In the genomic region with DNA sequence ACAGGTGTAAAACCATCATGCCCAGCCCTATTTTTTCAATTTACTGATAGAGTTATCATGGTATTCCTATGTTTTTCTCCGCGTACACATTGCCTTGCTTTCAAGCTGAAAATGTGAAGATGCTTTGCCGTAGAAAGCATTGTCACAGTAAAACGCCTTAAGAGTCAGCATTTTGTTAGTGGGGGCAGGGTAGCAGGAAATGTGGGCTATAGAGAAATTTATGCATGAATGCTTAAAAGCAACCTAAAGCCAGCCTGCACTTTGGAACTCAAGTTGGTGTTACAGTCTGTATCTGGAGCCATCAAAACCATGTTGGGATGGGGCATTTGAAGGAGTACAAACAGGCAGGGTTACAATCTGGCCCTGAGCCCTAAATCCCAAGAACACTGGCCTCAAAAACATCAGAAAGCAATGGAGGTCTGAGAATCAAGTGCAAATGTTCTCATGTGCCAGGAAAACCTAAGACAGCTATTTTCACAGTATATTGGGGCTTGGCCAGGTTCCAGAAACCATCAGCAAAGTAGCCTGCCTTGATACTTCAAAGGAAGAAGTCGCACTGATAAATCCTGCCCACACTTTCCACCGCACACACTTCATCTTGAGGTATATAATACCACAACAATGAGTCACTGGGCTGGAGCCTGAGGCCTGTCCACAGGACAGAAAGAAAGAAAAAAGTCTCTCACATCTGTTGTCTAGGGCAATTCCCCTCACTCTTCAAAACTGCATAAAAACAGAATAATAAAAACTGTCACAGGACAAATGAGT, we compare ENCODE assay signal across 9 cellular contexts.
A peak's percentile ranks its signal among the peaks of the same experiment; 100 is the strongest.
DNase-seq lines count a peak whose midpoint lies in the region; ATAC-seq and TF ChIP-seq lines count a peak whose summit lies in the region.
"Had no signal": no experiment of that assay in that cellular context is flagged by ENCODE, and none has a peak within 500 bp of the region (broad histone marks: within the 10 kb centered on the region; RNA-seq: fewer than 3 reads in every experiment).

No MANE protein-coding gene starts in this region.

- H4K20me1 ChIP-seq in HCT116 (ENCODE audit: insufficient read depth) = no peaks in the 10 kb centered on the region

- no peak overlapping the region for H3K27ac Mint-ChIP-seq in activated CD8-positive, alpha-beta T cell treated with anti-CD3 and anti-CD28 coated beads for 36 hours
- H3K27ac Mint-ChIP-seq: dendritic cell treated with granulocyte-macrophage colony-stimulating factor and Interleukin-4, amounts not matched to agents 40 ng/mL and 50 ng/mL, for 4 days had no signal

- CTCF ChIA-PET in HCT116 (lab: Charles Lee) = no interaction called here
- CTCF ChIA-PET in activated CD8-positive, alpha-beta T cell treated with anti-CD3 and anti-CD28 coated beads for 36 hours (lab: Charles Lee) = no interaction called here

- TF ChIP-seq CTCF in GM12864 (IDR thresholded peaks at IDR 0.05; ENCODE audit: low read depth, low read length, missing control alignments) (no peak), HCT116 (IDR thresholded peaks at IDR 0.05 in 2 of 3, conservative IDR thresholded peaks at IDR 0.05 in 1 of 3; ENCODE audit: borderline replicate concordance in 1 of 3, insufficient read depth in 1 of 3, low read depth in 2 of 3, low read length in 2 of 3) (no peak), fibroblast of the aortic adventitia (IDR thresholded peaks at IDR 0.05; ENCODE audit: insufficient read depth, low read length) (no peak)
- no peak for TF ChIP-seq CTCF in activated CD8-positive, alpha-beta T cell treated with anti-CD3 and anti-CD28 coated beads for 36 hours (IDR thresholded peaks at IDR 0.05)

- no peak overlapping the region for H3K9ac ChIP-seq in HCT116 (ENCODE audit: low read length)

- H3K36me3 ChIP-seq in HCT116 (ENCODE audit: control insufficient read depth in 1 of 2, insufficient read depth in 2 of 2, low read length in 2 of 2) = no peaks in the 10 kb centered on the region

- H3K9me3 ChIP-seq in HCT116 (ENCODE audit: control insufficient read depth in 1 of 2, insufficient read depth in 1 of 2, low read depth in 1 of 2, low read length in 2 of 2) = no peaks in the 10 kb centered on the region

- no peak for TF ChIP-seq POLR2A in HCT116 (IDR thresholded peaks at IDR 0.05; ENCODE audit: borderline replicate concordance, extremely low read depth, insufficient read depth, insufficient read length)

- H3K4me3 ChIP-seq in GM12864 (ENCODE audit: low read depth, low read length) (no peak overlapping the region), HCT116 (replicated peaks in 1 of 2; ENCODE audit: low read depth in 1 of 2, low read length in 2 of 2) (0 out of 4 replicates have a peak overlapping the region, but pooled peaks of 1 of the 2 experiments have one; percentile 8), fibroblast of the aortic adventitia (ENCODE audit: low read depth, low read length) (no peak overlapping the region)

- no peak overlapping the region; the same call in 1 of the 2 replicates for H3K27ac ChIP-seq in HCT116 (ENCODE audit: low read depth, low read length)

- H3K36me3 Mint-ChIP-seq in activated CD8-positive, alpha-beta T cell treated with anti-CD3 and anti-CD28 coated beads for 36 hours (ENCODE audit: low read depth) = no peaks in the 10 kb centered on the region

- H3K4me1 Mint-ChIP-seq in activated CD8-positive, alpha-beta T cell treated with anti-CD3 and anti-CD28 coated beads for 36 hours (ENCODE audit: low read depth) = peaks cover 20% of the 10 kb centered on the region

- DNase-seq in GM12864 (ENCODE audit: low read depth) (peak; percentile 72), HCT116 (ENCODE audit: low read depth, low spot score) (peak; percentile 87), MV-4-11 (lab: John Stamatoyannopoulos, UW) (peak; percentile 94), fibroblast of the aortic adventitia (ENCODE audit: low read depth) (peak; percentile 94), left lobe of liver (ENCODE audit: low spot score) (no peak), midbrain (lab: John Stamatoyannopoulos, UW) (no peak)
- DNase-seq in activated CD8-positive, alpha-beta T cell treated with anti-CD3 and anti-CD28 coated beads for 36 hours = peak; percentile 92
- peak in 2 of 3 experiments; percentile 29 to 61 for DNase-seq in stimulated activated CD4-positive, alpha-beta T cell treated with anti-CD3 and anti-CD28 coated beads, TNF-alpha, amount 100 ng/mL, for 24 hours (ENCODE audit: low read depth in 3 of 3)

- H3K9me3 Mint-ChIP-seq in activated CD8-positive, alpha-beta T cell treated with anti-CD3 and anti-CD28 coated beads for 36 hours = no peaks in the 10 kb centered on the region
- H3K9me3 Mint-ChIP-seq: dendritic cell treated with granulocyte-macrophage colony-stimulating factor and Interleukin-4, amounts not matched to agents 40 ng/mL and 50 ng/mL, for 4 days had no signal

- intact Hi-C loops in HCT116 (cut with micrococcal nuclease) = loop anchor here (5.0 kb wide), 1 partner anchor 306 kb away; no protein-coding TSS in a partner anchor
- intact Hi-C loops in activated CD8-positive, alpha-beta T cell treated with anti-CD3 and anti-CD28 coated beads for 36 hours (cut with micrococcal nuclease) = no loop called here

- no peak overlapping the region for H2AFZ ChIP-seq in HCT116 (ENCODE audit: low read depth, low read length, poor library complexity, severe bottlenecking)

- peak; percentile 14; the same call in 1 of the 2 replicates for TF ChIP-seq RAD21 in HCT116 (IDR thresholded peaks at IDR 0.05; ENCODE audit: low read depth)

- no peaks in the 10 kb centered on the region for H3K79me2 ChIP-seq in HCT116 (ENCODE audit: insufficient read depth, low read length)

- no TSS peak for BruUV-seq in HCT116 (replicated peaks; lab: Mats Ljungman, UMichigan)

- POLR2A ChIA-PET in HCT116 (lab: Charles Lee) = no interaction called here
- POLR2A ChIA-PET in activated CD8-positive, alpha-beta T cell treated with anti-CD3 and anti-CD28 coated beads for 36 hours (lab: Charles Lee) = interaction anchor here (1.0 kb wide), 1 partner anchor 21 kb away, joined by 3 read pairs; no protein-coding TSS in a partner anchor

- peaks cover 48% of the 10 kb centered on the region for H3K27me3 ChIP-seq in HCT116 (ENCODE audit: insufficient read depth, low read length)

- H3K9me2 ChIP-seq in HCT116 (ENCODE audit: insufficient read depth) = no peaks in the 10 kb centered on the region

- peaks cover 40% of the 10 kb centered on the region for H3K27me3 Mint-ChIP-seq in activated CD8-positive, alpha-beta T cell treated with anti-CD3 and anti-CD28 coated beads for 36 hours

- ATAC-seq in HCT116 (peak; percentile 95), left lobe of liver (no peak)
- peak; percentile 85 for ATAC-seq in activated CD8-positive, alpha-beta T cell treated with anti-CD3 and anti-CD28 coated beads for 36 hours

- RAD21 ChIA-PET in HCT116 (lab: Charles Lee; ENCODE audit: low non-redundant PET in 1 of 2, low total read pairs in 2 of 2, uncharacterized antibody in 2 of 2, unreplicated experiment in 2 of 2) = no interaction called here

- peaks cover 27 to 31% of the 10 kb centered on the region in 2 experiments for H3K4me1 ChIP-seq in HCT116 (ENCODE audit: control insufficient read depth in 1 of 2, insufficient read depth in 2 of 2, low read length in 2 of 2)

- peak overlapping the region; percentile 60 for H3K4me2 ChIP-seq in HCT116 (ENCODE audit: low read length)

- H3K4me3 Mint-ChIP-seq in activated CD8-positive, alpha-beta T cell treated with anti-CD3 and anti-CD28 coated beads for 36 hours = no peak overlapping the region
- H3K4me3 Mint-ChIP-seq: dendritic cell treated with granulocyte-macrophage colony-stimulating factor and Interleukin-4, amounts not matched to agents 40 ng/mL and 50 ng/mL, for 4 days had no signal

TF ChIP-seq in HCT116, 20 proteins besides CTCF, POLR2A, EP300 and RAD21 (continues in another document):
- TF ChIP-seq FOSL1 (IDR thresholded peaks at IDR 0.05; ENCODE audit: low read depth) = peak; percentile 81
- TF ChIP-seq, protein P1, sequence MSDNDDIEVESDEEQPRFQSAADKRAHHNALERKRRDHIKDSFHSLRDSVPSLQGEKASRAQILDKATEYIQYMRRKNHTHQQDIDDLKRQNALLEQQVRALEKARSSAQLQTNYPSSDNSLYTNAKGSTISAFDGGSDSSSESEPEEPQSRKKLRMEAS (IDR thresholded peaks at IDR 0.05) = peak; percentile 49; the same call in 1 of the 2 replicates
- peak; percentile 99 for TF ChIP-seq TCF7L2 (IDR thresholded peaks at IDR 0.05; ENCODE audit: borderline replicate concordance, extremely low read depth, insufficient read depth, insufficient read length)
- TF ChIP-seq, protein P2, sequence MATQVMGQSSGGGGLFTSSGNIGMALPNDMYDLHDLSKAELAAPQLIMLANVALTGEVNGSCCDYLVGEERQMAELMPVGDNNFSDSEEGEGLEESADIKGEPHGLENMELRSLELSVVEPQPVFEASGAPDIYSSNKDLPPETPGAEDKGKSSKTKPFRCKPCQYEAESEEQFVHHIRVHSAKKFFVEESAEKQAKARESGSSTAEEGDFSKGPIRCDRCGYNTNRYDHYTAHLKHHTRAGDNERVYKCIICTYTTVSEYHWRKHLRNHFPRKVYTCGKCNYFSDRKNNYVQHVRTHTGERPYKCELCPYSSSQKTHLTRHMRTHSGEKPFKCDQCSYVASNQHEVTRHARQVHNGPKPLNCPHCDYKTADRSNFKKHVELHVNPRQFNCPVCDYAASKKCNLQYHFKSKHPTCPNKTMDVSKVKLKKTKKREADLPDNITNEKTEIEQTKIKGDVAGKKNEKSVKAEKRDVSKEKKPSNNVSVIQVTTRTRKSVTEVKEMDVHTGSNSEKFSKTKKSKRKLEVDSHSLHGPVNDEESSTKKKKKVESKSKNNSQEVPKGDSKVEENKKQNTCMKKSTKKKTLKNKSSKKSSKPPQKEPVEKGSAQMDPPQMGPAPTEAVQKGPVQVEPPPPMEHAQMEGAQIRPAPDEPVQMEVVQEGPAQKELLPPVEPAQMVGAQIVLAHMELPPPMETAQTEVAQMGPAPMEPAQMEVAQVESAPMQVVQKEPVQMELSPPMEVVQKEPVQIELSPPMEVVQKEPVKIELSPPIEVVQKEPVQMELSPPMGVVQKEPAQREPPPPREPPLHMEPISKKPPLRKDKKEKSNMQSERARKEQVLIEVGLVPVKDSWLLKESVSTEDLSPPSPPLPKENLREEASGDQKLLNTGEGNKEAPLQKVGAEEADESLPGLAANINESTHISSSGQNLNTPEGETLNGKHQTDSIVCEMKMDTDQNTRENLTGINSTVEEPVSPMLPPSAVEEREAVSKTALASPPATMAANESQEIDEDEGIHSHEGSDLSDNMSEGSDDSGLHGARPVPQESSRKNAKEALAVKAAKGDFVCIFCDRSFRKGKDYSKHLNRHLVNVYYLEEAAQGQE (IDR thresholded peaks at IDR 0.05; ENCODE audit: low read depth) = no peak
- TF ChIP-seq EZH2phosphoT487 (IDR thresholded peaks at IDR 0.05; ENCODE audit: borderline replicate concordance) = no peak

Comparison
In these comparisons a context has a peak if more than half of its experiments do, and no peak if none do; other contexts are left out.
1. DNase-seq: peak in GM12864 (single experiment), HCT116 (single experiment), MV-4-11 (single experiment), activated CD8-positive, alpha-beta T cell treated with anti-CD3 and anti-CD28 coated beads for 36 hours (single experiment), fibroblast of the aortic adventitia (single experiment) and stimulated activated CD4-positive, alpha-beta T cell treated with anti-CD3 and anti-CD28 coated beads, TNF-alpha, amount 100 ng/mL, for 24 hours (2 of 3); none in left lobe of liver (single experiment) and midbrain (single experiment).